8 cellular contexts compared by ENCODE assay signal in genomic region chr15:34337557-34338306, GRCh38. TPM values are rescaled to one million over a fixed set of nuclear protein-coding genes. Genes with fewer than 3 reads are reported as not detected.
DNase-seq lines count a peak whose midpoint lies in the region; ATAC-seq, FAIRE-seq and TF ChIP-seq lines count a peak whose summit lies in the region.

TSS of gene SLC12A6 (minus strand) at chr15:34337781. CDS start at chr15:34336680, 1,101 bp downstream.

- CTCF ChIA-PET in WTC11 (lab: Charles Lee), result interaction anchor here (0.6 to 3.1 kb wide), 12 partner anchors 9 to 250 kb away, joined by 3 to 16 read pairs (median 4); partner anchors contain the start of genes GOLGA8B and LPCAT4

- H3K4me3 ChIP-seq in ACC112 (ENCODE audit: low read depth, low read length) (peak within 1 kb of the TSS; percentile 87), bronchial epithelial cell (ENCODE audit: low read depth, low read length) (peak within 1 kb of the TSS; percentile 69)

- DNase-seq in NCI-H2227 treated with DMSO at 0.1 percent for 48 hours (lab: John Stamatoyannopoulos, UW) (peak; percentile 78), WTC11 (ENCODE audit: low spot score) (peak; percentile 91), bronchial epithelial cell (ENCODE audit: low read depth) (peak; percentile 82), immature natural killer cell (peak; percentile 92 to 93 (median 93)), smooth muscle cell of the brain vasculature (ENCODE audit: low read depth, low spot score) (peak; percentile 66)

- H3K27ac ChIP-seq in ACC112 (ENCODE audit: low read depth, low read length), result 0 out of 2 replicates have a peak within 1 kb of the TSS, but pooled peaks have one; percentile 31

- TF ChIP-seq CTCF in WTC11 (IDR thresholded peaks at IDR 0.05) (no peak), bronchial epithelial cell (IDR thresholded peaks at IDR 0.05; ENCODE audit: insufficient read depth, low read length, severe bottlenecking) (no peak)

- H3K4me3 Mint-ChIP-seq in WTC11 (peak within 1 kb of the TSS; percentile 97), immature natural killer cell (peak within 1 kb of the TSS; percentile 97 to 99 (median 98))

- H2AFZ ChIP-seq in ACC112 (ENCODE audit: low read length, unreplicated experiment), result peak within 1 kb of the TSS; percentile 82

- peaks cover 60% of the 10 kb centered on the region for H3K4me1 ChIP-seq in ACC112 (ENCODE audit: control insufficient read depth, insufficient read depth, low read length, unreplicated experiment)

- H3K27ac Mint-ChIP-seq in WTC11 (peak within 1 kb of the TSS; percentile 95), immature natural killer cell (peak within 1 kb of the TSS; percentile 85 to 96 (median 94))

- FAIRE-seq in bronchial epithelial cell (lab: Jason Lieb, UNC), result no peak

- peaks cover 6% of the 10 kb centered on the region for H3K27me3 Mint-ChIP-seq in WTC11 (ENCODE audit: low read depth)
- H3K27me3 Mint-ChIP-seq in immature natural killer cell (ENCODE audit: low read depth in 3 of 3), result peaks cover 5 to 15% (median 8%) of the 10 kb centered on the region in 3 donors

- H3K79me2 ChIP-seq in ACC112 (ENCODE audit: control insufficient read depth, insufficient read depth, low read length, unreplicated experiment), result peaks cover 56% of the 10 kb centered on the region

- H3K27me3 ChIP-seq in ACC112 (ENCODE audit: insufficient read depth, low read length), result no peaks in the 10 kb centered on the region
- H3K27me3 ChIP-seq in bronchial epithelial cell (ENCODE audit: control insufficient read depth, insufficient read depth, low read length), result no peaks in the 10 kb centered on the region

- POLR2A ChIA-PET in WTC11 (lab: Charles Lee), result interaction anchor here (0.6 to 2.5 kb wide), 6 partner anchors 8 to 245 kb away, joined by 3 to 9 read pairs (median 3); partner anchors contain the start of genes KATNBL1 and LPCAT4

- H3K36me3 Mint-ChIP-seq in WTC11, result peaks cover 25% of the 10 kb centered on the region
- H3K36me3 Mint-ChIP-seq in immature natural killer cell, result peaks cover 6 to 10% (median 10%) of the 10 kb centered on the region in 3 donors

- ATAC-seq in GM18868 (IDR thresholded peaks at IDR 0.05; ENCODE audit: unreplicated experiment) (peak; percentile 68), HG03103 (IDR thresholded peaks at IDR 0.05; ENCODE audit: low read depth, unreplicated experiment) (peak; percentile 53), WTC11 (peak; percentile 91)

- H3K36me3 ChIP-seq in ACC112 (ENCODE audit: insufficient read depth, low read length) (peaks cover 9% of the 10 kb centered on the region; the same call in 1 of the 2 replicates), bronchial epithelial cell (ENCODE audit: control insufficient read depth, insufficient read depth, low read length) (peaks cover 4% of the 10 kb centered on the region)

- H3K9me3 Mint-ChIP-seq in WTC11, result no peaks in the 10 kb centered on the region
- no peaks in the 10 kb centered on the region for H3K9me3 Mint-ChIP-seq in immature natural killer cell

- H3K4me1 Mint-ChIP-seq in WTC11 (peaks cover 22% of the 10 kb centered on the region), immature natural killer cell (peaks cover 58 to 68% of the 10 kb centered on the region in 2 donors)

TF ChIP-seq in WTC11, 78 proteins besides CTCF, POLR2A, EP300 and RAD21 (continues in another document):
- TF ChIP-seq NFE2L1 (CRISPR knock-in tag; IDR thresholded peaks at IDR 0.05) (no peak; the same call in 1 of the 2 replicates), HMGA2 (CRISPR knock-in tag; IDR thresholded peaks at IDR 0.05) (no peak), FOXK1 (CRISPR knock-in tag; IDR thresholded peaks at IDR 0.05) (peak; percentile 97), GTF2I (CRISPR knock-in tag; conservative IDR thresholded peaks at IDR 0.05) (no peak), EMX1 (CRISPR knock-in tag; IDR thresholded peaks at IDR 0.05) (0 out of 2 replicates have a peak, but pooled peaks have one; percentile 50), ATF1 (CRISPR knock-in tag; IDR thresholded peaks at IDR 0.05) (no peak), FOXP1 (CRISPR knock-in tag; IDR thresholded peaks at IDR 0.05; ENCODE audit: borderline replicate concordance) (peak; percentile 84), CBFB (CRISPR knock-in tag; IDR thresholded peaks at IDR 0.05; ENCODE audit: low read depth) (no peak), ETV6 (CRISPR knock-in tag; IDR thresholded peaks at IDR 0.05) (peak; percentile 13; the same call in 1 of the 2 replicates), SP1 (CRISPR knock-in tag; conservative IDR thresholded peaks at IDR 0.05) (peak; percentile 83), MYBL2 (CRISPR knock-in tag; IDR thresholded peaks at IDR 0.05) (peak; percentile 34; the same call in 1 of the 2 replicates)
- TF ChIP-seq, protein P1, sequence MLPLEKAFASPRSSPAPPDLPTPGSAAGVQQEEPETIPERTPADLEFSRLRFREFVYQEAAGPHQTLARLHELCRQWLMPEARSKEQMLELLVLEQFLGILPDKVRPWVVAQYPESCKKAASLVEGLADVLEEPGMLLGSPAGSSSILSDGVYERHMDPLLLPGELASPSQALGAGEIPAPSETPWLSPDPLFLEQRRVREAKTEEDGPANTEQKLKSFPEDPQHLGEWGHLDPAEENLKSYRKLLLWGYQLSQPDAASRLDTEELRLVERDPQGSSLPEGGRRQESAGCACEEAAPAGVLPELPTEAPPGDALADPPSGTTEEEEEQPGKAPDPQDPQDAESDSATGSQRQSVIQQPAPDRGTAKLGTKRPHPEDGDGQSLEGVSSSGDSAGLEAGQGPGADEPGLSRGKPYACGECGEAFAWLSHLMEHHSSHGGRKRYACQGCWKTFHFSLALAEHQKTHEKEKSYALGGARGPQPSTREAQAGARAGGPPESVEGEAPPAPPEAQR (CRISPR knock-in tag; IDR thresholded peaks at IDR 0.05), result no peak
- TF ChIP-seq, protein P2, sequence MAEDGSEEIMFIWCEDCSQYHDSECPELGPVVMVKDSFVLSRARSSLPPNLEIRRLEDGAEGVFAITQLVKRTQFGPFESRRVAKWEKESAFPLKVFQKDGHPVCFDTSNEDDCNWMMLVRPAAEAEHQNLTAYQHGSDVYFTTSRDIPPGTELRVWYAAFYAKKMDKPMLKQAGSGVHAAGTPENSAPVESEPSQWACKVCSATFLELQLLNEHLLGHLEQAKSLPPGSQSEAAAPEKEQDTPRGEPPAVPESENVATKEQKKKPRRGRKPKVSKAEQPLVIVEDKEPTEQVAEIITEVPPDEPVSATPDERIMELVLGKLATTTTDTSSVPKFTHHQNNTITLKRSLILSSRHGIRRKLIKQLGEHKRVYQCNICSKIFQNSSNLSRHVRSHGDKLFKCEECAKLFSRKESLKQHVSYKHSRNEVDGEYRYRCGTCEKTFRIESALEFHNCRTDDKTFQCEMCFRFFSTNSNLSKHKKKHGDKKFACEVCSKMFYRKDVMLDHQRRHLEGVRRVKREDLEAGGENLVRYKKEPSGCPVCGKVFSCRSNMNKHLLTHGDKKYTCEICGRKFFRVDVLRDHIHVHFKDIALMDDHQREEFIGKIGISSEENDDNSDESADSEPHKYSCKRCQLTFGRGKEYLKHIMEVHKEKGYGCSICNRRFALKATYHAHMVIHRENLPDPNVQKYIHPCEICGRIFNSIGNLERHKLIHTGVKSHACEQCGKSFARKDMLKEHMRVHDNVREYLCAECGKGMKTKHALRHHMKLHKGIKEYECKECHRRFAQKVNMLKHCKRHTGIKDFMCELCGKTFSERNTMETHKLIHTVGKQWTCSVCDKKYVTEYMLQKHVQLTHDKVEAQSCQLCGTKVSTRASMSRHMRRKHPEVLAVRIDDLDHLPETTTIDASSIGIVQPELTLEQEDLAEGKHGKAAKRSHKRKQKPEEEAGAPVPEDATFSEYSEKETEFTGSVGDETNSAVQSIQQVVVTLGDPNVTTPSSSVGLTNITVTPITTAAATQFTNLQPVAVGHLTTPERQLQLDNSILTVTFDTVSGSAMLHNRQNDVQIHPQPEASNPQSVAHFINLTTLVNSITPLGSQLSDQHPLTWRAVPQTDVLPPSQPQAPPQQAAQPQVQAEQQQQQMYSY (CRISPR knock-in tag; IDR thresholded peaks at IDR 0.05), result no peak
- TF ChIP-seq, protein P3, sequence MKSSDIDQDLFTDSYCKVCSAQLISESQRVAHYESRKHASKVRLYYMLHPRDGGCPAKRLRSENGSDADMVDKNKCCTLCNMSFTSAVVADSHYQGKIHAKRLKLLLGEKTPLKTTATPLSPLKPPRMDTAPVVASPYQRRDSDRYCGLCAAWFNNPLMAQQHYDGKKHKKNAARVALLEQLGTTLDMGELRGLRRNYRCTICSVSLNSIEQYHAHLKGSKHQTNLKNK (CRISPR knock-in tag; IDR thresholded peaks at IDR 0.05), result no peak
- TF ChIP-seq, protein P4, sequence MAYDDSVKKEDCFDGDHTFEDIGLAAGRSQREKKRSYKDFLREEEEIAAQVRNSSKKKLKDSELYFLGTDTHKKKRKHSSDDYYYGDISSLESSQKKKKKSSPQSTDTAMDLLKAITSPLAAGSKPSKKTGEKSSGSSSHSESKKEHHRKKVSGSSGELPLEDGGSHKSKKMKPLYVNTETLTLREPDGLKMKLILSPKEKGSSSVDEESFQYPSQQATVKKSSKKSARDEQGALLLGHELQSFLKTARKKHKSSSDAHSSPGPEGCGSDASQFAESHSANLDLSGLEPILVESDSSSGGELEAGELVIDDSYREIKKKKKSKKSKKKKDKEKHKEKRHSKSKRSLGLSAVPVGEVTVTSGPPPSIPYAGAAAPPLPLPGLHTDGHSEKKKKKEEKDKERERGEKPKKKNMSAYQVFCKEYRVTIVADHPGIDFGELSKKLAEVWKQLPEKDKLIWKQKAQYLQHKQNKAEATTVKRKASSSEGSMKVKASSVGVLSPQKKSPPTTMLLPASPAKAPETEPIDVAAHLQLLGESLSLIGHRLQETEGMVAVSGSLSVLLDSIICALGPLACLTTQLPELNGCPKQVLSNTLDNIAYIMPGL (CRISPR knock-in tag; IDR thresholded peaks at IDR 0.05), result peak; percentile 81; the same call in 1 of the 2 replicates
- TF ChIP-seq, protein P5, sequence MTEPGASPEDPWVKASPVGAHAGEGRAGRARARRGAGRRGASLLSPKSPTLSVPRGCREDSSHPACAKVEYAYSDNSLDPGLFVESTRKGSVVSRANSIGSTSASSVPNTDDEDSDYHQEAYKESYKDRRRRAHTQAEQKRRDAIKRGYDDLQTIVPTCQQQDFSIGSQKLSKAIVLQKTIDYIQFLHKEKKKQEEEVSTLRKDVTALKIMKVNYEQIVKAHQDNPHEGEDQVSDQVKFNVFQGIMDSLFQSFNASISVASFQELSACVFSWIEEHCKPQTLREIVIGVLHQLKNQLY (CRISPR knock-in tag; IDR thresholded peaks at IDR 0.05), result no peak

RNA-seq across cellular contexts. Expression of gene SLC12A6, which starts in this region (rescaled TPM):
- total RNA-seq in WTC11 (2021) (13.3 to 16.2 TPM (median 14.7 TPM) in 3 replicates), bronchial epithelial cell (24.5 and 28.8 TPM in 2 replicates)
- 1 to 10 TPM in 2 of 3 donors, under 1 TPM in 1; 0.35 to 7.8 (median 3.3) TPM for polyA plus RNA-seq in immature natural killer cell

Comparison
In these comparisons a context has a peak if more than half of its experiments do, and no peak if none do; other contexts are left out.
1. Peak in every context shown above with its lines: DNase-seq, ATAC-seq, H3K4me3 ChIP-seq and H3K27ac ChIP-seq.